ENCODE assay signal across 10 cellular contexts in the genomic region with DNA sequence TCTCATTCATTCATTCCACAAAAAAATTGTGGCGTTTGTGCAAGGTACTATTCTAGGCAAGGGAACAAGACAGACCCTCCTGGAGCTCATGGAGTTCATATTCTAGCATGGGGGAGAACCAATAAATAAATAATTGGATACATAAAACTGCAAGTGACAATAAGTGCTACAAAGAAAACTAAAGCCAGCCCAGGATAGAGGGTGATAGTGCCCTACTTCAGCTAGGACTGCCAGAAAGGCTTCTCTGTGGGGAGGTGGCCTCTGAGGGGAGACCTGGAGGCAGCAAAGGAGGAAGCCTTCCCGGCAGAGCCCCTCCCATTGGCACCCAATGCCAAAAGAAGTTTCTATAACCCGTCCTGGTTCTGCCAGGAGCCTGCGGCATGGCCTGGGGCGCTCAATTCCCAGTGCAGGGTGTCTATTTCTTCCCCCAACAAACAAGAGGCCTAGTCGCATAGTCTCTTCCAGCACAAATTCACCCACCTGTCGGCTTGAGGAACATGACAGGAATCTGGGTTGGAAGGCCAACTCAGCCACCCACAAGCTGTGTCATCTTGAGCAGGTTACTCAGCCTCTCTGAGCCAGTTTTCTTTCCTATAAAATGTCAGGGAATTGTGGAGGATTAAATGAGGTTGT.
DNase-seq lines count a peak whose midpoint lies in the region; ATAC-seq lines count a peak whose summit lies in the region.
"Had no signal": no experiment of that assay in that cellular context is flagged by ENCODE, and none has a peak within 500 bp of the region (broad histone marks: within the 10 kb centered on the region; RNA-seq: fewer than 3 reads in every experiment).

No MANE protein-coding gene starts in this region.

- H3K27me3 ChIP-seq in muscle layer of duodenum (ENCODE audit: low read depth, low read length): no peaks in the 10 kb centered on the region
- H3K27me3 ChIP-seq: neural progenitor cell had no signal

- no peaks in the 10 kb centered on the region for H3K36me3 ChIP-seq in muscle layer of duodenum (ENCODE audit: control insufficient read depth in 1 of 2, insufficient read depth in 2 of 2, low read length in 2 of 2)
- H3K36me3 ChIP-seq: neural progenitor cell had no signal

- peak; percentile 12 for DNase-seq in stimulated activated CD4-positive, alpha-beta T cell treated with anti-CD3 and anti-CD28 coated beads, Interleukin-15, amount 100 ng/mL, for 24 hours
- no peak for DNase-seq in stimulated activated CD4-positive, alpha-beta T cell treated with anti-CD3 and anti-CD28 coated beads, Interleukin-4, amount 100 ng/mL, for 4 hours
- DNase-seq in ureter (ENCODE audit: low spot score): no peak
- DNase-seq in SK-N-DZ (ENCODE audit: low spot score): no peak
- DNase-seq: activated gamma-delta T cell had no signal

- no peaks in the 10 kb centered on the region for H3K9me3 ChIP-seq in muscle layer of duodenum (ENCODE audit: control insufficient read depth in 1 of 2, low read length in 2 of 2)

- H3K27ac ChIP-seq in adipose tissue (ENCODE audit: low read depth, low read length): peak overlapping the region; percentile 14
- H3K27ac ChIP-seq in muscle layer of duodenum (ENCODE audit: low read length): peak overlapping the region; percentile 88
- H3K27ac ChIP-seq: neural progenitor cell had no signal

- ATAC-seq in HG03469 (IDR thresholded peaks at IDR 0.05; ENCODE audit: unreplicated experiment) (no peak), HG02571 (IDR thresholded peaks at IDR 0.05; ENCODE audit: unreplicated experiment) (no peak)

- H3K4me1 ChIP-seq in muscle layer of duodenum (ENCODE audit: control insufficient read depth in 1 of 2, insufficient read depth in 2 of 2, low read length in 2 of 2): peaks cover 21% of the 10 kb centered on the region in 2 donors

- no peak overlapping the region for H3K4me3 ChIP-seq in muscle layer of duodenum (ENCODE audit: low read depth in 1 of 2, low read length in 2 of 2)
- H3K4me3 ChIP-seq: neural progenitor cell had no signal

- WGBS in adipose tissue, 3 donors: 44 to 73% (median 44%) methylated on average over 7 of the region's 7 CpGs
